Comparison of ENCODE assay signal across 20 cellular contexts in genomic region chr4:23885943-23886590, GRCh38. TPM values are rescaled to one million over a fixed set of nuclear protein-coding genes. Genes with fewer than 3 reads are reported as not detected.
"Had no signal": no experiment of that assay in that cellular context is flagged by ENCODE, and none has a peak within 500 bp of the region (broad histone marks: within the 10 kb centered on the region; RNA-seq: fewer than 3 reads in every experiment).

No MANE protein-coding gene starts in this region.

- H3K27ac ChIP-seq: breast epithelium had no signal

- H3K4me3 ChIP-seq: breast epithelium, mucosa of descending colon, smooth muscle cell had no signal

- H3K9ac ChIP-seq: SK-N-SH had no signal

- H3K36me3 Mint-ChIP-seq: activated naive CD8-positive, alpha-beta T cell treated with anti-CD3 and anti-CD28 coated beads, Interleukin-2, amount 10 ng/mL, durations not matched to agents 7 days and 5 days; T-cell had no signal

- H3K27ac Mint-ChIP-seq: activated naive CD8-positive, alpha-beta T cell treated with anti-CD3 and anti-CD28 coated beads, Interleukin-2, amount 10 ng/mL, durations not matched to agents 7 days and 5 days; naive thymus-derived CD4-positive, alpha-beta T cell; T-cell had no signal

- H3K4me3 Mint-ChIP-seq: activated naive CD8-positive, alpha-beta T cell treated with anti-CD3 and anti-CD28 coated beads, Interleukin-2, amount 10 ng/mL, durations not matched to agents 7 days and 5 days; naive thymus-derived CD4-positive, alpha-beta T cell; T-cell had no signal

- H3K27me3 ChIP-seq: breast epithelium had no signal

- H3K9me2 ChIP-seq: SK-N-SH had no signal

- H3K36me3 ChIP-seq: breast epithelium had no signal

- ATAC-seq: activated CD4-positive, CD25-positive, alpha-beta regulatory T cell treated with anti-CD3 and anti-CD28 coated beads, Interleukin-2, amount 50 U/mL, for 24 hours; esophagus mucosa; left colon; mucosa of descending colon; naive thymus-derived CD4-positive, alpha-beta T cell; T-cell had no signal

- DNase-seq: activated naive CD4-positive, alpha-beta T cell; activated naive CD8-positive, alpha-beta T cell treated with anti-CD3 and anti-CD28 coated beads, Interleukin-2, amount 10 ng/mL, durations not matched to agents 7 days and 5 days; activated T-cell treated with anti-CD3 and anti-CD28 coated beads for 4 hours; aorta; dermis blood vessel endothelial cell; glutamatergic neuron; left colon; mucosa of descending colon; naive thymus-derived CD4-positive, alpha-beta T cell; retina; SK-N-SH; stimulated activated CD4-positive, alpha-beta T cell treated with anti-CD3 and anti-CD28 coated beads, Interleukin-4, amount 100 ng/mL, for 4 hours; stimulated activated CD8-positive, alpha-beta memory T cell treated with anti-CD3 and anti-CD28 coated beads, Interleukin-4, amount 100 ng/mL, for 48 hours; stimulated activated naive CD4-positive, alpha-beta T cell treated with Interleukin-2 at 50 U/mL for 16 hours; T-cell; T-helper 9 cell had no signal

- H3K4me2 ChIP-seq: SK-N-SH, smooth muscle cell had no signal

- H3K9me3 ChIP-seq: breast epithelium, mucosa of descending colon, SK-N-SH had no signal

RNA-seq across cellular contexts. Expression of gene PPARGC1A, which starts 3.8 kb away (rescaled TPM):
- total RNA-seq: activated naive CD8-positive, alpha-beta T cell treated with anti-CD3 and anti-CD28 coated beads, Interleukin-2, amount 10 ng/mL, durations not matched to agents 7 days and 5 days; naive thymus-derived CD4-positive, alpha-beta T cell; T-cell had no signal
- polyA plus RNA-seq: naive thymus-derived CD4-positive, alpha-beta T cell had no signal
